In genomic region chr10:125194814-125195213, GRCh38 we compare ENCODE assay signal across 2 cellular contexts.
TF ChIP-seq lines count a peak whose summit lies in the region.

No MANE protein-coding gene starts in this region.

TF ChIP-seq in K562, 482 proteins besides CTCF, POLR2A, EP300 and RAD21 (continues in another document):
- TF ChIP-seq, protein P1, sequence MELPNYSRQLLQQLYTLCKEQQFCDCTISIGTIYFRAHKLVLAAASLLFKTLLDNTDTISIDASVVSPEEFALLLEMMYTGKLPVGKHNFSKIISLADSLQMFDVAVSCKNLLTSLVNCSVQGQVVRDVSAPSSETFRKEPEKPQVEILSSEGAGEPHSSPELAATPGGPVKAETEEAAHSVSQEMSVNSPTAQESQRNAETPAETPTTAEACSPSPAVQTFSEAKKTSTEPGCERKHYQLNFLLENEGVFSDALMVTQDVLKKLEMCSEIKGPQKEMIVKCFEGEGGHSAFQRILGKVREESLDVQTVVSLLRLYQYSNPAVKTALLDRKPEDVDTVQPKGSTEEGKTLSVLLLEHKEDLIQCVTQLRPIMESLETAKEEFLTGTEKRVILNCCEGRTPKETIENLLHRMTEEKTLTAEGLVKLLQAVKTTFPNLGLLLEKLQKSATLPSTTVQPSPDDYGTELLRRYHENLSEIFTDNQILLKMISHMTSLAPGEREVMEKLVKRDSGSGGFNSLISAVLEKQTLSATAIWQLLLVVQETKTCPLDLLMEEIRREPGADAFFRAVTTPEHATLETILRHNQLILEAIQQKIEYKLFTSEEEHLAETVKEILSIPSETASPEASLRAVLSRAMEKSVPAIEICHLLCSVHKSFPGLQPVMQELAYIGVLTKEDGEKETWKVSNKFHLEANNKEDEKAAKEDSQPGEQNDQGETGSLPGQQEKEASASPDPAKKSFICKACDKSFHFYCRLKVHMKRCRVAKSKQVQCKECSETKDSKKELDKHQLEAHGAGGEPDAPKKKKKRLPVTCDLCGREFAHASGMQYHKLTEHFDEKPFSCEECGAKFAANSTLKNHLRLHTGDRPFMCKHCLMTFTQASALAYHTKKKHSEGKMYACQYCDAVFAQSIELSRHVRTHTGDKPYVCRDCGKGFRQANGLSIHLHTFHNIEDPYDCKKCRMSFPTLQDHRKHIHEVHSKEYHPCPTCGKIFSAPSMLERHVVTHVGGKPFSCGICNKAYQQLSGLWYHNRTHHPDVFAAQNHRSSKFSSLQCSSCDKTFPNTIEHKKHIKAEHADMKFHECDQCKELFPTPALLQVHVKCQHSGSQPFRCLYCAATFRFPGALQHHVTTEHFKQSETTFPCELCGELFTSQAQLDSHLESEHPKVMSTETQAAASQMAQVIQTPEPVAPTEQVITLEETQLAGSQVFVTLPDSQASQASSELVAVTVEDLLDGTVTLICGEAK (IDR thresholded peaks at IDR 0.05), result no peak
- TF ChIP-seq, protein P1 (CRISPR knock-in tag; IDR thresholded peaks at IDR 0.05), result no peak
- TF ChIP-seq L3MBTL2 (IDR thresholded peaks at IDR 0.05) (peak; percentile 77), NRF1 (conservative IDR thresholded peaks at IDR 0.05 in 1 of 2, IDR thresholded peaks at IDR 0.05 in 1 of 2) (no peak)
- TF ChIP-seq, protein P2, sequence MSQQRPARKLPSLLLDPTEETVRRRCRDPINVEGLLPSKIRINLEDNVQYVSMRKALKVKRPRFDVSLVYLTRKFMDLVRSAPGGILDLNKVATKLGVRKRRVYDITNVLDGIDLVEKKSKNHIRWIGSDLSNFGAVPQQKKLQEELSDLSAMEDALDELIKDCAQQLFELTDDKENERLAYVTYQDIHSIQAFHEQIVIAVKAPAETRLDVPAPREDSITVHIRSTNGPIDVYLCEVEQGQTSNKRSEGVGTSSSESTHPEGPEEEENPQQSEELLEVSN (IDR thresholded peaks at IDR 0.05; ENCODE audit: borderline replicate concordance in 1 of 2, extremely low read depth in 1 of 2, insufficient read depth in 1 of 2, insufficient read length in 1 of 2, low read depth in 1 of 2, low read length in 1 of 2, poor library complexity in 1 of 2, severe bottlenecking in 1 of 2), result peak; percentile 31 to 74

TF ChIP-seq in GM23338, 12 proteins besides CTCF, POLR2A, EP300 and RAD21:
- TF ChIP-seq, protein P3, sequence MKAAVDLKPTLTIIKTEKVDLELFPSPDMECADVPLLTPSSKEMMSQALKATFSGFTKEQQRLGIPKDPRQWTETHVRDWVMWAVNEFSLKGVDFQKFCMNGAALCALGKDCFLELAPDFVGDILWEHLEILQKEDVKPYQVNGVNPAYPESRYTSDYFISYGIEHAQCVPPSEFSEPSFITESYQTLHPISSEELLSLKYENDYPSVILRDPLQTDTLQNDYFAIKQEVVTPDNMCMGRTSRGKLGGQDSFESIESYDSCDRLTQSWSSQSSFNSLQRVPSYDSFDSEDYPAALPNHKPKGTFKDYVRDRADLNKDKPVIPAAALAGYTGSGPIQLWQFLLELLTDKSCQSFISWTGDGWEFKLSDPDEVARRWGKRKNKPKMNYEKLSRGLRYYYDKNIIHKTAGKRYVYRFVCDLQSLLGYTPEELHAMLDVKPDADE (IDR thresholded peaks at IDR 0.05), result no peak
- TF ChIP-seq POLR2AphosphoS5 (IDR thresholded peaks at IDR 0.05; ENCODE audit: low read depth) (no peak), ZNF114 (CRISPR knock-in tag; IDR thresholded peaks at IDR 0.05) (no peak), NANOG (IDR thresholded peaks at IDR 0.05; ENCODE audit: borderline replicate concordance) (no peak), STAT1 (IDR thresholded peaks at IDR 0.05; ENCODE audit: unreplicated experiment) (no peak)
- TF ChIP-seq, protein P4, sequence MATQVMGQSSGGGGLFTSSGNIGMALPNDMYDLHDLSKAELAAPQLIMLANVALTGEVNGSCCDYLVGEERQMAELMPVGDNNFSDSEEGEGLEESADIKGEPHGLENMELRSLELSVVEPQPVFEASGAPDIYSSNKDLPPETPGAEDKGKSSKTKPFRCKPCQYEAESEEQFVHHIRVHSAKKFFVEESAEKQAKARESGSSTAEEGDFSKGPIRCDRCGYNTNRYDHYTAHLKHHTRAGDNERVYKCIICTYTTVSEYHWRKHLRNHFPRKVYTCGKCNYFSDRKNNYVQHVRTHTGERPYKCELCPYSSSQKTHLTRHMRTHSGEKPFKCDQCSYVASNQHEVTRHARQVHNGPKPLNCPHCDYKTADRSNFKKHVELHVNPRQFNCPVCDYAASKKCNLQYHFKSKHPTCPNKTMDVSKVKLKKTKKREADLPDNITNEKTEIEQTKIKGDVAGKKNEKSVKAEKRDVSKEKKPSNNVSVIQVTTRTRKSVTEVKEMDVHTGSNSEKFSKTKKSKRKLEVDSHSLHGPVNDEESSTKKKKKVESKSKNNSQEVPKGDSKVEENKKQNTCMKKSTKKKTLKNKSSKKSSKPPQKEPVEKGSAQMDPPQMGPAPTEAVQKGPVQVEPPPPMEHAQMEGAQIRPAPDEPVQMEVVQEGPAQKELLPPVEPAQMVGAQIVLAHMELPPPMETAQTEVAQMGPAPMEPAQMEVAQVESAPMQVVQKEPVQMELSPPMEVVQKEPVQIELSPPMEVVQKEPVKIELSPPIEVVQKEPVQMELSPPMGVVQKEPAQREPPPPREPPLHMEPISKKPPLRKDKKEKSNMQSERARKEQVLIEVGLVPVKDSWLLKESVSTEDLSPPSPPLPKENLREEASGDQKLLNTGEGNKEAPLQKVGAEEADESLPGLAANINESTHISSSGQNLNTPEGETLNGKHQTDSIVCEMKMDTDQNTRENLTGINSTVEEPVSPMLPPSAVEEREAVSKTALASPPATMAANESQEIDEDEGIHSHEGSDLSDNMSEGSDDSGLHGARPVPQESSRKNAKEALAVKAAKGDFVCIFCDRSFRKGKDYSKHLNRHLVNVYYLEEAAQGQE (IDR thresholded peaks at IDR 0.05; ENCODE audit: unreplicated experiment), result no peak
TF ChIP-seq in GM23338: peak in this region for 0.
